Comparison of ENCODE assay signal across 12 cellular contexts in the genomic region with DNA sequence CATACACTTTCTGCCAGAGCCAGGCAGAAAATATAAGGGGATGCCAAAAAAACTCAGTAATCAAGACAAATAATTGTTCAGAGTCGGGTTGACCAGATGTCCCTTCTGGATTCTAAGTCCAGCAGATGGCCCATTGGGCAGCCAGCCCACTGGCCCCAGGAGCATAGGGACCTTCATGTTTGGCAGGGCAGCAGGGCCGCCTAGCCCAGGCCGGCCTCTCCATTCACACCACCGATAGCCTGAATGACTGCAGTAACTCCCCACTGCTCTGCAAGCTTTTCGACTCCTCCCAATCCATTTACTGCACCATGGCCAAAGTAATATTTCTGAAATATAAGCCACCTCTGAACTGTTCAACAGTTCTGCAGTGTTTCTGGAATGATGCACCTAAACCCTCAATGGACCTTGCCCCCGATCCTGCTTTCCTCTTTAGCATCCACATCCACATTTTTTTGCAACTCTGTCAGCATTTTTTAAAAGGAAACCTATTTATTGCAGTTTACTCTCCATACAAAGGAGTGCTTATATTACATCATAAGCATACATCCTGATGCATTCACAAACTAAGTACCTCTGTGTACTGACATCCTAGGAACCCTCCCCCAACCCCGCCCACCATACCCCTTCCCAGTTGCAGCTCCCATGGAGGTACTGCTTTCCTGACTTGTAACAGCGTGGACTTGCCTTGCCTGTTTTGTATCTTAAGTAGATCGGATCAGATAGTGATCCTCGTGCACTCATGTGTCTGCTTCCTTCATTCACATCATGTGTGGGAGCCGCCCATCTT. TPM values are rescaled to one million over a fixed set of nuclear protein-coding genes. Genes with fewer than 3 reads are reported as not detected.
DNase-seq lines count a peak whose midpoint lies in the region; ATAC-seq and TF ChIP-seq lines count a peak whose summit lies in the region.
"Had no signal": no experiment of that assay in that cellular context is flagged by ENCODE, and none has a peak within 500 bp of the region (broad histone marks: within the 10 kb centered on the region; RNA-seq: fewer than 3 reads in every experiment).

No MANE protein-coding gene starts in this region.

- H3K27ac Mint-ChIP-seq in T-helper 17 cell (peak overlapping the region; percentile 97), chondrocyte (ENCODE audit: unreplicated experiment) (no peak overlapping the region)
- H3K27ac Mint-ChIP-seq: activated CD8-positive, alpha-beta memory T cell treated with anti-CD3 and anti-CD28 coated beads, Interleukin-2, amount 10 ng/mL, durations not matched to agents 7 days and 5 days had no signal

- H3K4me3 ChIP-seq in right cardiac atrium (ENCODE audit: low read length) (no peak overlapping the region), stomach (no peak overlapping the region)

- H3K4me3 Mint-ChIP-seq in T-helper 17 cell (no peak overlapping the region), chondrocyte (ENCODE audit: unreplicated experiment) (no peak overlapping the region)
- H3K4me3 Mint-ChIP-seq: activated CD8-positive, alpha-beta memory T cell treated with anti-CD3 and anti-CD28 coated beads, Interleukin-2, amount 10 ng/mL, durations not matched to agents 7 days and 5 days had no signal

- H3K27me3 Mint-ChIP-seq in T-helper 17 cell: no peaks in the 10 kb centered on the region
- no peaks in the 10 kb centered on the region for H3K27me3 Mint-ChIP-seq in chondrocyte (ENCODE audit: low read depth)
- H3K27me3 Mint-ChIP-seq: activated CD8-positive, alpha-beta memory T cell treated with anti-CD3 and anti-CD28 coated beads, Interleukin-2, amount 10 ng/mL, durations not matched to agents 7 days and 5 days had no signal

- H3K36me3 Mint-ChIP-seq in T-helper 17 cell (ENCODE audit: low read depth) (no peaks in the 10 kb centered on the region), chondrocyte (ENCODE audit: low read depth) (no peaks in the 10 kb centered on the region)

- H3K4me1 ChIP-seq in right cardiac atrium (ENCODE audit: control insufficient read depth, insufficient read depth, low read length) (no peaks in the 10 kb centered on the region), stomach (peaks cover 47 to 91% (median 71%) of the 10 kb centered on the region in 4 donors)

- WGBS in right cardiac atrium: 66% methylated on average over 11 of the region's 11 CpGs
- 42 to 50% (median 43%) methylated on average over 11 of the region's 11 CpGs for WGBS in stomach, 5 donors

- no peak for TF ChIP-seq POLR2A in stomach (IDR thresholded peaks at IDR 0.05)

- H3K27ac ChIP-seq in right cardiac atrium (ENCODE audit: low read length): no peak overlapping the region
- peak overlapping the region; percentile 36 to 74 (median 66) for H3K27ac ChIP-seq in stomach
- H3K27ac ChIP-seq: 22Rv1 had no signal

- H3K27me3 ChIP-seq in right cardiac atrium (ENCODE audit: control insufficient read depth, insufficient read depth): no peaks in the 10 kb centered on the region
- H3K27me3 ChIP-seq in stomach: no peaks in the 10 kb centered on the region

- intact Hi-C loops in right cardiac atrium (cut with DNase I) (no loop called here), stomach (cut with DNase I; ENCODE audit: low total_unique reads) (no loop called here)

- H3K9me3 Mint-ChIP-seq in chondrocyte (ENCODE audit: low read depth): no peaks in the 10 kb centered on the region

- DNase-seq in DMS53 treated with DMSO at 0.1 percent for 48 hours (lab: John Stamatoyannopoulos, UW; ENCODE audit: unreplicated experiment): peak; percentile 2
- no peak for DNase-seq in DMS53 (lab: John Stamatoyannopoulos, UW)
- DNase-seq in T-helper 17 cell: no peak
- DNase-seq in right cardiac atrium: peak; percentile 67 to 90 (median 86)
- peak; percentile 59 for DNase-seq in stomach
- no peak for DNase-seq in chondrocyte (ENCODE audit: low spot score)
- DNase-seq in GM10266 (ENCODE audit: extremely low spot score): no peak
- DNase-seq: activated CD8-positive, alpha-beta memory T cell treated with anti-CD3 and anti-CD28 coated beads, Interleukin-2, amount 10 ng/mL, durations not matched to agents 7 days and 5 days; foreskin melanocyte; NCI-H226 had no signal

- TF ChIP-seq EP300 in stomach (IDR thresholded peaks at IDR 0.05): no peak

- TF ChIP-seq CTCF in stomach (IDR thresholded peaks at IDR 0.05) (no peak), chondrocyte (IDR thresholded peaks at IDR 0.05) (no peak), GM10266 (IDR thresholded peaks at IDR 0.05; ENCODE audit: control insufficient read depth, insufficient read depth, low read depth, missing control alignments) (no peak)

- H3K9me3 ChIP-seq in T-helper 17 cell (ENCODE audit: control insufficient read depth, low read length, poor library complexity, severe bottlenecking): no peaks in the 10 kb centered on the region
- no peaks in the 10 kb centered on the region for H3K9me3 ChIP-seq in right cardiac atrium (ENCODE audit: control insufficient read depth, low read length)
- no peaks in the 10 kb centered on the region for H3K9me3 ChIP-seq in stomach

- no peaks in the 10 kb centered on the region for H3K36me3 ChIP-seq in stomach

- H3K4me1 Mint-ChIP-seq in T-helper 17 cell: peaks cover 33% of the 10 kb centered on the region
- peaks cover 14% of the 10 kb centered on the region for H3K4me1 Mint-ChIP-seq in chondrocyte (ENCODE audit: low read depth)

- ATAC-seq in T-helper 17 cell: no peak
- ATAC-seq in right cardiac atrium: peak; percentile 67 to 78
- ATAC-seq in GM21723 (IDR thresholded peaks at IDR 0.05; ENCODE audit: unreplicated experiment): no peak
- ATAC-seq: activated CD8-positive, alpha-beta memory T cell treated with anti-CD3 and anti-CD28 coated beads, Interleukin-2, amount 10 ng/mL, durations not matched to agents 7 days and 5 days had no signal

RNA-seq across cellular contexts. Expression of a gene that starts 46.3 kb away (rescaled TPM):
- total RNA-seq in T-helper 17 cell: under 1 TPM in 1 of 2 donors, not detected in 1; 0.62 TPM
- 10 to 100 TPM; 28.2 to 55.9 (median 39.5) TPM for total RNA-seq in right cardiac atrium
- polyA plus RNA-seq in right cardiac atrium: 56.5 TPM
- 100 to 1,000 TPM in 1 of 5 donors, 10 to 100 TPM in 3, 1 to 10 TPM in 1; 5.0 to 110 (median 27.2) TPM for total RNA-seq in stomach
- 10 to 100 TPM; 13.0 to 34.2 (median 21.0) TPM for polyA plus RNA-seq in stomach
- 2.3 to 2.7 TPM (median 2.6 TPM) in 3 replicates for total RNA-seq in chondrocyte
- total RNA-seq: activated CD8-positive, alpha-beta memory T cell treated with anti-CD3 and anti-CD28 coated beads, Interleukin-2, amount 10 ng/mL, durations not matched to agents 7 days and 5 days had no signal

Comparison
In these comparisons a context has a peak if more than half of its experiments do, and no peak if none do; other contexts are left out.
1. DNase-seq: peak in DMS53 treated with DMSO at 0.1 percent for 48 hours (single experiment), right cardiac atrium (3 of 3) and stomach (single experiment); none in DMS53 (single experiment), T-helper 17 cell (0 of 3), chondrocyte (single experiment) and GM10266 (single experiment).
2. ATAC-seq: peak in right cardiac atrium (2 of 2); none in T-helper 17 cell (single experiment) and GM21723 (single experiment).